Comparison of ENCODE assay signal across 21 cellular contexts in genomic region chr22:44755000-44755399, GRCh38. TPM values are rescaled to one million over a fixed set of nuclear protein-coding genes. Genes with fewer than 3 reads are reported as not detected.
A peak's percentile ranks its signal among the peaks of the same experiment; 100 is the strongest.
DNase-seq lines count a peak whose midpoint lies in the region; TF ChIP-seq lines count a peak whose summit lies in the region.
"Had no signal": no experiment of that assay in that cellular context is flagged by ENCODE, and none has a peak within 500 bp of the region (broad histone marks: within the 10 kb centered on the region; RNA-seq: fewer than 3 reads in every experiment).

No MANE protein-coding gene starts in this region.

- TF ChIP-seq CTCF in thyroid gland (IDR thresholded peaks at IDR 0.05) (no peak), Peyer's patch (IDR thresholded peaks at IDR 0.05) (no peak)

- H3K27me3 Mint-ChIP-seq in activated CD4-positive, alpha-beta memory T cell treated with anti-CD3 and anti-CD28 coated beads, Interleukin-2, amount 10 ng/mL, durations not matched to agents 7 days and 5 days, result peaks cover 47% of the 10 kb centered on the region

- H3K4me1 Mint-ChIP-seq in activated CD4-positive, alpha-beta memory T cell treated with anti-CD3 and anti-CD28 coated beads, Interleukin-2, amount 10 ng/mL, durations not matched to agents 7 days and 5 days, result peaks cover 2% of the 10 kb centered on the region

- TF ChIP-seq POLR2A in thyroid gland (IDR thresholded peaks at IDR 0.05), result no peak
- TF ChIP-seq POLR2A in Peyer's patch (IDR thresholded peaks at IDR 0.05), result no peak

- H3K9ac ChIP-seq in mucosa of rectum (ENCODE audit: low read depth in 1 of 2, low read length in 2 of 2), result peak overlapping the region in 1 of 2 donors; percentile 15

- H3K9me3 Mint-ChIP-seq in activated CD4-positive, alpha-beta memory T cell treated with anti-CD3 and anti-CD28 coated beads, Interleukin-2, amount 10 ng/mL, durations not matched to agents 7 days and 5 days, result no peaks in the 10 kb centered on the region
- H3K9me3 Mint-ChIP-seq: activated CD4-positive, alpha-beta T cell treated with anti-CD3 and anti-CD28 coated beads, Interleukin-2, amount 10 ng/mL, durations not matched to agents 7 days and 5 days; activated naive CD8-positive, alpha-beta T cell treated with anti-CD3 and anti-CD28 coated beads for 36 hours; activated T-helper 2 cell treated with anti-CD3 and anti-CD28 coated beads, Interferon-gamma antibody, Interleukin-2, Interleukin-4, amounts not matched to agents 10 μg/mL and 5 μg/mL and 100 μg/mL, durations not matched to agents 14 hours and 24 hours and 36 hours; CD8-positive, alpha-beta T cell had no signal

- no peaks in the 10 kb centered on the region for H3K36me3 Mint-ChIP-seq in activated CD4-positive, alpha-beta memory T cell treated with anti-CD3 and anti-CD28 coated beads, Interleukin-2, amount 10 ng/mL, durations not matched to agents 7 days and 5 days (ENCODE audit: low read depth)
- H3K36me3 Mint-ChIP-seq: activated naive CD8-positive, alpha-beta T cell treated with anti-CD3 and anti-CD28 coated beads for 36 hours; CD8-positive, alpha-beta T cell had no signal

- intact Hi-C loops in thyroid gland (cut with DNase I), result no loop called here

- H3K27ac ChIP-seq in epithelial cell of prostate, result peak overlapping the region; percentile 70
- H3K27ac ChIP-seq in mucosa of rectum (ENCODE audit: low read depth in 2 of 2, low read length in 2 of 2), result peak overlapping the region; percentile 75 to 86
- H3K27ac ChIP-seq in thyroid gland, result peak overlapping the region; percentile 70 to 90 (median 81)
- peak overlapping the region in 1 of 4 donors; percentile 68 for H3K27ac ChIP-seq in Peyer's patch
- H3K27ac ChIP-seq: left ventricle myocardium inferior, right atrium auricular region had no signal

- H3K27me3 ChIP-seq in mucosa of rectum (ENCODE audit: control insufficient read depth in 2 of 2, insufficient read depth in 2 of 2, low read length in 2 of 2), result peaks cover 0 to 2% of the 10 kb centered on the region in 2 donors
- H3K27me3 ChIP-seq in thyroid gland, result no peaks in the 10 kb centered on the region
- H3K27me3 ChIP-seq in Peyer's patch, result peaks cover 0 to 7% of the 10 kb centered on the region in 2 donors

- no peak overlapping the region for H3K27ac Mint-ChIP-seq in activated CD4-positive, alpha-beta memory T cell treated with anti-CD3 and anti-CD28 coated beads, Interleukin-2, amount 10 ng/mL, durations not matched to agents 7 days and 5 days
- H3K27ac Mint-ChIP-seq: activated CD4-positive, alpha-beta T cell treated with anti-CD3 and anti-CD28 coated beads, Interleukin-2, amount 10 ng/mL, durations not matched to agents 7 days and 5 days; activated naive CD8-positive, alpha-beta T cell treated with anti-CD3 and anti-CD28 coated beads for 36 hours; activated T-helper 2 cell treated with anti-CD3 and anti-CD28 coated beads, Interferon-gamma antibody, Interleukin-2, Interleukin-4, amounts not matched to agents 10 μg/mL and 5 μg/mL and 100 μg/mL, durations not matched to agents 14 hours and 24 hours and 36 hours; CD8-positive, alpha-beta T cell had no signal

- DNase-seq in HT-29 (ENCODE audit: low spot score) (peak; percentile 19), epithelial cell of prostate (ENCODE audit: low read depth, low spot score) (no peak), thyroid gland (peak; percentile 69 to 78), Peyer's patch (no peak), NCI-H345 (lab: John Stamatoyannopoulos, UW) (no peak), CD1c-positive myeloid dendritic cell (ENCODE audit: extremely low spot score) (no peak)
- no peak for DNase-seq in activated CD4-positive, alpha-beta memory T cell treated with anti-CD3 and anti-CD28 coated beads, Interleukin-2, amount 10 ng/mL, durations not matched to agents 7 days and 5 days
- DNase-seq: activated CD4-positive, alpha-beta T cell treated with anti-CD3 and anti-CD28 coated beads, Interleukin-2, amount 10 ng/mL, durations not matched to agents 7 days and 5 days; activated CD8-positive, alpha-beta memory T cell treated with anti-CD3 and anti-CD28 coated beads, Interleukin-2, amount 50 U/mL, for 4 hours; activated naive CD8-positive, alpha-beta T cell treated with anti-CD3 and anti-CD28 coated beads for 36 hours; CD8-positive, alpha-beta T cell; left ventricle myocardium inferior; NCI-H1417 treated with DMSO at 0.1 percent for 48 hours; NCI-H526; nucleus accumbens; SHP77 treated with DMSO at 0.1 percent for 48 hours had no signal

- WGBS in thyroid gland, 2 donors, result 20 to 47% methylated on average over 6 to 7 of the region's 7 CpGs

- H3K4me3 ChIP-seq in mucosa of rectum (ENCODE audit: low read length in 2 of 2), result peak overlapping the region in 1 of 2 donors; percentile 45
- no peak overlapping the region for H3K4me3 ChIP-seq in thyroid gland (replicated peaks in 1 of 3)
- H3K4me3 ChIP-seq in Peyer's patch, result no peak overlapping the region
- H3K4me3 ChIP-seq: HAP-1, left ventricle myocardium inferior, right atrium auricular region had no signal

- no peaks in the 10 kb centered on the region for H3K9me3 ChIP-seq in mucosa of rectum (ENCODE audit: control insufficient read depth in 2 of 2, low read length in 2 of 2)
- H3K9me3 ChIP-seq in thyroid gland, result no peaks in the 10 kb centered on the region
- H3K9me3 ChIP-seq in Peyer's patch, result no peaks in the 10 kb centered on the region
- H3K9me3 ChIP-seq: HAP-1 had no signal

- H3K4me1 ChIP-seq in mucosa of rectum (ENCODE audit: control insufficient read depth in 2 of 2, insufficient read depth in 2 of 2, low read length in 2 of 2), result peaks cover 37 to 49% of the 10 kb centered on the region in 2 donors
- H3K4me1 ChIP-seq in thyroid gland, result peaks cover 38 to 55% of the 10 kb centered on the region in 2 donors
- peaks cover 0 to 40% (median 3%) of the 10 kb centered on the region in 4 donors for H3K4me1 ChIP-seq in Peyer's patch

- POLR2A ChIA-PET in activated CD4-positive, alpha-beta memory T cell treated with anti-CD3 and anti-CD28 coated beads, Interleukin-2, amount 10 ng/mL, durations not matched to agents 7 days and 5 days (lab: Charles Lee), result no interaction called here

- no peaks in the 10 kb centered on the region for H3K36me3 ChIP-seq in mucosa of rectum (ENCODE audit: control insufficient read depth in 2 of 2, insufficient read depth in 2 of 2, low read length in 2 of 2)
- H3K36me3 ChIP-seq in thyroid gland, result no peaks in the 10 kb centered on the region
- no peaks in the 10 kb centered on the region for H3K36me3 ChIP-seq in Peyer's patch
- H3K36me3 ChIP-seq: HAP-1, left ventricle myocardium inferior, right atrium auricular region had no signal

- CTCF ChIA-PET in activated CD4-positive, alpha-beta memory T cell treated with anti-CD3 and anti-CD28 coated beads, Interleukin-2, amount 10 ng/mL, durations not matched to agents 7 days and 5 days (lab: Charles Lee), result no interaction called here

- H3K4me3 Mint-ChIP-seq in activated CD4-positive, alpha-beta memory T cell treated with anti-CD3 and anti-CD28 coated beads, Interleukin-2, amount 10 ng/mL, durations not matched to agents 7 days and 5 days, result no peak overlapping the region
- H3K4me3 Mint-ChIP-seq: activated CD4-positive, alpha-beta T cell treated with anti-CD3 and anti-CD28 coated beads, Interleukin-2, amount 10 ng/mL, durations not matched to agents 7 days and 5 days; activated naive CD8-positive, alpha-beta T cell treated with anti-CD3 and anti-CD28 coated beads for 36 hours; CD8-positive, alpha-beta T cell had no signal

RNA-seq across cellular contexts. Expression of gene ARHGAP8, which starts 2.6 kb away (rescaled TPM):
- 30.6 and 38.1 TPM in 2 replicates for total RNA-seq in HT-29 (2014; rRNA removed; shearing (Covaris generic))
- total RNA-seq in thyroid gland, result 10 to 100 TPM; 24.8 to 44.3 (median 28.0) TPM
- 10 to 100 TPM; 14.9 to 38.8 (median 18.3) TPM for total RNA-seq in Peyer's patch
- total RNA-seq in activated CD4-positive, alpha-beta memory T cell treated with anti-CD3 and anti-CD28 coated beads, Interleukin-2, amount 10 ng/mL, durations not matched to agents 7 days and 5 days, result under 1 TPM; 0.70 to 0.78 TPM
- total RNA-seq: left ventricle myocardium inferior, M059J had no signal

RNA-seq across cellular contexts. Expression of gene PRR5, which starts 53.0 kb away (rescaled TPM):
- total RNA-seq in HT-29 (2014; rRNA removed; shearing (Covaris generic)), result 16.6 and 16.9 TPM in 2 replicates
- 10 to 100 TPM; 17.3 to 31.8 (median 26.9) TPM for total RNA-seq in thyroid gland
- 10 to 100 TPM; 20.6 to 84.3 (median 51.0) TPM for total RNA-seq in Peyer's patch
- 10 to 100 TPM; 22.1 to 22.6 TPM for total RNA-seq in activated CD4-positive, alpha-beta memory T cell treated with anti-CD3 and anti-CD28 coated beads, Interleukin-2, amount 10 ng/mL, durations not matched to agents 7 days and 5 days
- total RNA-seq: M059J had no signal

Comparison
In these comparisons a context has a peak if more than half of its experiments do, and no peak if none do; other contexts are left out.
1. DNase-seq: peak in HT-29 (single experiment) and thyroid gland (2 of 2); none in epithelial cell of prostate (single experiment), Peyer's patch (0 of 3), NCI-H345 (single experiment), activated CD4-positive, alpha-beta memory T cell treated with anti-CD3 and anti-CD28 coated beads, Interleukin-2, amount 10 ng/mL, durations not matched to agents 7 days and 5 days (single experiment) and CD1c-positive myeloid dendritic cell (single experiment).
2. RNA of gene ARHGAP8, which starts 2.6 kb away (total RNA-seq): 30.6 to 38.1 TPM in HT-29, 24.8 to 44.3 TPM in thyroid gland and 14.9 to 38.8 TPM in Peyer's patch; 0.70 to 0.78 TPM in activated CD4-positive, alpha-beta memory T cell treated with anti-CD3 and anti-CD28 coated beads, Interleukin-2, amount 10 ng/mL, durations not matched to agents 7 days and 5 days; every median in the first group is over 4 times any median in the second.